In genomic region chr3:133757701-133758319, GRCh38 we compare ENCODE assay signal across 24 cellular contexts. TPM values are rescaled to one million over a fixed set of nuclear protein-coding genes. Genes with fewer than 3 reads are reported as not detected.
"Had no signal": no experiment of that assay in that cellular context is flagged by ENCODE, and none has a peak within 500 bp of the region (broad histone marks: within the 10 kb centered on the region; RNA-seq: fewer than 3 reads in every experiment).

No MANE protein-coding gene starts in this region.

- H3K27me3 Mint-ChIP-seq: activated naive CD8-positive, alpha-beta T cell treated with anti-CD3 and anti-CD28 coated beads, Interleukin-2, amount 50 U/mL, for 24 hours; brain had no signal

- H3K9me3 Mint-ChIP-seq: activated naive CD4-positive, alpha-beta T cell treated with anti-CD3 and anti-CD28 coated beads, Interleukin-2, amount 50 U/mL, for 24 hours; activated naive CD8-positive, alpha-beta T cell treated with anti-CD3 and anti-CD28 coated beads, Interleukin-2, amount 50 U/mL, for 24 hours; brain; central memory CD8-positive, alpha-beta T cell had no signal

- H3K9me3 ChIP-seq: ascending aorta had no signal

- DNase-seq: activated CD4-positive, alpha-beta T cell treated with anti-CD3 and anti-CD28 coated beads for 48 hours; activated CD4-positive, alpha-beta T cell treated with anti-CD3 and anti-CD28 coated beads, Interleukin-2, amount 50 U/mL, for 4 hours; activated CD8-positive, alpha-beta T cell treated with anti-CD3 and anti-CD28 coated beads, Interleukin-2, amount 10 ng/mL, durations not matched to agents 7 days and 5 days; activated naive CD8-positive, alpha-beta T cell treated with anti-CD3 and anti-CD28 coated beads, Interleukin-2, amount 50 U/mL, for 24 hours; activated T-cell treated with anti-CD3 and anti-CD28 coated beads, Interleukin-2, amount 50 U/mL, for 48 hours; amniotic stem cell; KG1; NCI-H1092; NCI-H1417 treated with DMSO at 0.1 percent for 48 hours; NCI-H1694; NCI-H2029; NCI-H2107; NCI-H226; NCI-H526; RPMI8226 had no signal

- ATAC-seq: activated CD8-positive, alpha-beta T cell treated with anti-CD3 and anti-CD28 coated beads, Interleukin-2, amount 10 ng/mL, durations not matched to agents 7 days and 5 days; activated naive CD8-positive, alpha-beta T cell treated with anti-CD3 and anti-CD28 coated beads, Interleukin-2, amount 50 U/mL, for 24 hours; Right ventricle myocardium inferior had no signal

- H3K27ac Mint-ChIP-seq: activated CD8-positive, alpha-beta T cell treated with anti-CD3 and anti-CD28 coated beads, Interleukin-2, amount 10 ng/mL, durations not matched to agents 7 days and 5 days; activated naive CD4-positive, alpha-beta T cell treated with anti-CD3 and anti-CD28 coated beads, Interleukin-2, amount 50 U/mL, for 24 hours; activated naive CD8-positive, alpha-beta T cell treated with anti-CD3 and anti-CD28 coated beads, Interleukin-2, amount 50 U/mL, for 24 hours; brain had no signal

- H3K4me3 Mint-ChIP-seq: activated CD8-positive, alpha-beta T cell treated with anti-CD3 and anti-CD28 coated beads, Interleukin-2, amount 10 ng/mL, durations not matched to agents 7 days and 5 days; activated naive CD4-positive, alpha-beta T cell treated with anti-CD3 and anti-CD28 coated beads, Interleukin-2, amount 50 U/mL, for 24 hours; activated naive CD8-positive, alpha-beta T cell treated with anti-CD3 and anti-CD28 coated beads, Interleukin-2, amount 50 U/mL, for 24 hours; brain; central memory CD8-positive, alpha-beta T cell had no signal

- H3K27me3 ChIP-seq: ascending aorta had no signal

- H3K36me3 ChIP-seq: ascending aorta had no signal

- H3K4me1 Mint-ChIP-seq: activated naive CD4-positive, alpha-beta T cell treated with anti-CD3 and anti-CD28 coated beads, Interleukin-2, amount 50 U/mL, for 24 hours; activated naive CD8-positive, alpha-beta T cell treated with anti-CD3 and anti-CD28 coated beads, Interleukin-2, amount 50 U/mL, for 24 hours; central memory CD8-positive, alpha-beta T cell had no signal

- H3K4me1 ChIP-seq: ascending aorta had no signal

- H3K36me3 Mint-ChIP-seq: activated naive CD4-positive, alpha-beta T cell treated with anti-CD3 and anti-CD28 coated beads, Interleukin-2, amount 50 U/mL, for 24 hours; brain had no signal

- H3K27ac ChIP-seq: ascending aorta, SK-N-MC, VCaP had no signal

- H3K4me3 ChIP-seq: ascending aorta, SK-N-MC had no signal

RNA-seq across cellular contexts. Expression of gene TF, which starts 11.6 kb away (rescaled TPM):
- total RNA-seq: LHCN-M2, M059J had no signal
